ENCODE assay signal across 16 cellular contexts in the genomic region with DNA sequence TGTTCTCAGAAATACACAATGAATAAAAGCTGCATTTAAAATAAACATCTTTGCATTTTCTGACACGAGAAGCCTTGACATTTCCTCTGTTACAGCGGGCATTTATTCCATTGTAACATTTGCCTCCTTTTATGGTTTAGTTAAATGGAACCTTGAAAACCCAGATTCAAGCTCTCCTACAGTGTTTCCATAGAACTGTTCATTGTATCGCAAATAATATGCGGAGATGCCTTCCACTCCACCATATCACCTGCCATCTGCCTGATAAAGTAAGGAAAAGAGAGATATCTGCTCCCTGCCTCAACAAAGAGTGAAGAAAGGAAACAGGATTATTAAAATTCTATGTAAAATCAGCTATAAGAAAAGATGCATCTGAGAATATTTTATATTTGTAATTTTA.
DNase-seq lines count a peak whose midpoint lies in the region; TF ChIP-seq lines count a peak whose summit lies in the region.
"Had no signal": no experiment of that assay in that cellular context is flagged by ENCODE, and none has a peak within 500 bp of the region (broad histone marks: within the 10 kb centered on the region; RNA-seq: fewer than 3 reads in every experiment).

No MANE protein-coding gene starts in this region.

- H3K4me3 ChIP-seq in neural progenitor cell, result no peak overlapping the region

- POLR2A ChIA-PET in MCF 10A (lab: Yijun Ruan, JAX), result no interaction called here

- no peaks in the 10 kb centered on the region for H3K27me3 ChIP-seq in neural progenitor cell

- peak overlapping the region; percentile 59 for H2AFZ ChIP-seq in neural progenitor cell (replicated peaks)

- no peak overlapping the region for H3K27ac ChIP-seq in neural progenitor cell

- TF ChIP-seq CTCF in neural progenitor cell (IDR thresholded peaks at IDR 0.05) (no peak), MCF 10A (IDR thresholded peaks at IDR 0.05; ENCODE audit: unreplicated experiment) (no peak)

- H3K36me3 ChIP-seq in neural progenitor cell, result no peaks in the 10 kb centered on the region

- intact Hi-C loops in MCF 10A (cut with micrococcal nuclease), result no loop called here

- no peak overlapping the region for H3K9ac ChIP-seq in neural progenitor cell

- H3K36me3 Mint-ChIP-seq in neural progenitor cell, result no peaks in the 10 kb centered on the region
- H3K36me3 Mint-ChIP-seq in activated T-cell treated with anti-CD3 and anti-CD28 coated beads, Interleukin-2, amount 50 U/mL, for 24 hours (ENCODE audit: low read depth), result no peaks in the 10 kb centered on the region
- no peaks in the 10 kb centered on the region for H3K36me3 Mint-ChIP-seq in MCF 10A (ENCODE audit: insufficient read depth, unreplicated experiment)
- H3K36me3 Mint-ChIP-seq: CD14-positive monocyte had no signal

- no peaks in the 10 kb centered on the region for H3K9me3 ChIP-seq in neural progenitor cell (ENCODE audit: low read depth)

- no peak overlapping the region for H3K4me3 Mint-ChIP-seq in neural progenitor cell
- no peak overlapping the region for H3K4me3 Mint-ChIP-seq in activated T-cell treated with anti-CD3 and anti-CD28 coated beads, Interleukin-2, amount 50 U/mL, for 24 hours
- H3K4me3 Mint-ChIP-seq in MCF 10A (ENCODE audit: unreplicated experiment), result no peak overlapping the region
- H3K4me3 Mint-ChIP-seq: CD14-positive monocyte, T-helper 17 cell had no signal

- H3K4me1 ChIP-seq in neural progenitor cell, result no peaks in the 10 kb centered on the region

- H3K4me1 Mint-ChIP-seq in neural progenitor cell (peaks cover 9% of the 10 kb centered on the region), MCF 10A (ENCODE audit: insufficient read depth, unreplicated experiment) (no peaks in the 10 kb centered on the region)
- no peaks in the 10 kb centered on the region for H3K4me1 Mint-ChIP-seq in activated T-cell treated with anti-CD3 and anti-CD28 coated beads, Interleukin-2, amount 50 U/mL, for 24 hours (ENCODE audit: low read depth)
- H3K4me1 Mint-ChIP-seq: CD14-positive monocyte, T-helper 17 cell had no signal

- H3F3A ChIP-seq in neural progenitor cell (ENCODE audit: low read depth), result no peaks in the 10 kb centered on the region

- no peak overlapping the region for H3K27ac Mint-ChIP-seq in neural progenitor cell
- H3K27ac Mint-ChIP-seq in activated T-cell treated with anti-CD3 and anti-CD28 coated beads, Interleukin-2, amount 50 U/mL, for 24 hours, result no peak overlapping the region
- no peak overlapping the region for H3K27ac Mint-ChIP-seq in MCF 10A (ENCODE audit: low read depth, unreplicated experiment)
- H3K27ac Mint-ChIP-seq: CD14-positive monocyte, T-helper 17 cell had no signal

- DNase-seq in NCI-H1092 treated with DMSO at 0.1 percent for 48 hours (lab: John Stamatoyannopoulos, UW) (peak; percentile 71), NCI-H2081 (lab: John Stamatoyannopoulos, UW) (peak; percentile 66 to 90), NCI-H748 (lab: John Stamatoyannopoulos, UW; ENCODE audit: unreplicated experiment) (peak; percentile 91), neural progenitor cell (ENCODE audit: low spot score) (no peak), putamen (ENCODE audit: low spot score) (no peak), MCF 10A (ENCODE audit: unreplicated experiment) (no peak)
- DNase-seq in activated T-cell treated with anti-CD3 and anti-CD28 coated beads, Interleukin-2, amount 50 U/mL, for 24 hours, result no peak
- DNase-seq: ACHN, AML-193, EL, MM.1S, NCI-H2107, NCI-H524, SIG-M5, T-helper 17 cell had no signal

- H3K4me2 ChIP-seq in neural progenitor cell, result no peak overlapping the region

- peaks cover 3% of the 10 kb centered on the region for H3K27me3 Mint-ChIP-seq in neural progenitor cell (ENCODE audit: insufficient read depth, low read depth)
- H3K27me3 Mint-ChIP-seq in activated T-cell treated with anti-CD3 and anti-CD28 coated beads, Interleukin-2, amount 50 U/mL, for 24 hours, result no peaks in the 10 kb centered on the region
- no peaks in the 10 kb centered on the region for H3K27me3 Mint-ChIP-seq in MCF 10A (ENCODE audit: insufficient read depth, unreplicated experiment)
- H3K27me3 Mint-ChIP-seq: T-helper 17 cell had no signal

- no peaks in the 10 kb centered on the region for H3K79me2 ChIP-seq in neural progenitor cell (ENCODE audit: low read depth)

- H3K9me3 Mint-ChIP-seq in neural progenitor cell, result no peaks in the 10 kb centered on the region
- peaks cover 9% of the 10 kb centered on the region for H3K9me3 Mint-ChIP-seq in activated T-cell treated with anti-CD3 and anti-CD28 coated beads, Interleukin-2, amount 50 U/mL, for 24 hours
- no peaks in the 10 kb centered on the region for H3K9me3 Mint-ChIP-seq in MCF 10A (ENCODE audit: unreplicated experiment)
- H3K9me3 Mint-ChIP-seq: CD14-positive monocyte had no signal

- CTCF ChIA-PET in MCF 10A (lab: Yijun Ruan, JAX), result interaction anchor here (0.6 to 1.4 kb wide), 3 partner anchors 26 to 847 kb away, joined by 3 to 5 read pairs (median 4); no protein-coding TSS in a partner anchor

- H4K20me1 ChIP-seq in neural progenitor cell (ENCODE audit: low read depth), result no peaks in the 10 kb centered on the region

- no TSS peak for BruUV-seq in MCF 10A (replicated peaks; lab: Mats Ljungman, UMichigan)

Comparison
In these comparisons a context has a peak if more than half of its experiments do, and no peak if none do; other contexts are left out.
1. DNase-seq: peak in NCI-H1092 treated with DMSO at 0.1 percent for 48 hours (single experiment), NCI-H2081 (2 of 2) and NCI-H748 (single experiment); none in neural progenitor cell (single experiment), activated T-cell treated with anti-CD3 and anti-CD28 coated beads, Interleukin-2, amount 50 U/mL, for 24 hours (single experiment), putamen (single experiment) and MCF 10A (single experiment).